In the genomic region with DNA sequence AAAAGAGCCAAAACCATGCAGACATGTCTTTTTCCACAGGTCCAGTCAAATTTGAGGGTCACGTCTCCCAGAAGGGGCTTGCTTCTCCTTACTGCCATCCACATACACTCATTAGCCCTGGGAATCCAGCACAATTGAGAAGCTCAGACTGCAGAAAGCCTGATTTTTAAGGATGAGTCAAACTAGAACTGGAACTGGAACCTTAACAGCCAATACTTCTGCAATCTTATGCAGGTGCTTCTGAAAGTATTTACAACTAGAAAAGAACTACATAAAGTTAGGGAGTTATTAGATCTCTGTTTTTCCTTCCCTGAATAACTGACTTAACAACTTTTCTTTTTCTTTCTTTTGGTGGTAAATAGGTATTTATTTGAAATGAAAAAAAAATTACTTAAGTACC, we compare ENCODE assay signal across 30 cellular contexts.
"Had no signal": no experiment of that assay in that cellular context is flagged by ENCODE, and none has a peak within 500 bp of the region (broad histone marks: within the 10 kb centered on the region; RNA-seq: fewer than 3 reads in every experiment).

No MANE protein-coding gene starts in this region.

- H3K4me3 ChIP-seq: adrenal gland, ascending aorta, cardiac muscle cell, colonic mucosa, esophagus squamous epithelium, heart right ventricle, pancreas, prostate gland, smooth muscle cell, suprapubic skin, tibial artery, upper lobe of right lung had no signal

- H3K27me3 ChIP-seq: adrenal gland, ascending aorta, cardiac muscle cell, colonic mucosa, esophagus squamous epithelium, heart right ventricle, pancreas, suprapubic skin, tibial artery, upper lobe of right lung had no signal

- H3K4me2 ChIP-seq: smooth muscle cell had no signal

- ATAC-seq: activated CD4-positive, alpha-beta T cell treated with anti-CD3 and anti-CD28 coated beads for 36 hours; heart right ventricle; pancreas; upper lobe of right lung had no signal

- H3K9me3 ChIP-seq: adrenal gland, ascending aorta, colonic mucosa, esophagus squamous epithelium, pancreas, prostate gland, suprapubic skin, tibial artery, upper lobe of right lung had no signal

- H3K4me1 ChIP-seq: colonic mucosa, heart right ventricle, pancreas, prostate gland, suprapubic skin, upper lobe of right lung had no signal

- DNase-seq: activated CD4-positive, alpha-beta T cell treated with anti-CD3 and anti-CD28 coated beads for 36 hours; activated CD4-positive, alpha-beta T cell treated with anti-CD3 and anti-CD28 coated beads, Interleukin-2, amount 50 U/mL, for 48 hours; activated CD4-positive, CD25-positive, alpha-beta regulatory T cell; activated CD8-positive, alpha-beta memory T cell treated with anti-CD3 and anti-CD28 coated beads, Interleukin-2, amount 50 U/mL, for 4 hours; activated effector memory CD4-positive, alpha-beta T cell treated with anti-CD3 and anti-CD28 coated beads, Interleukin-2, amount 50 U/mL, for 16 hours; activated naive CD4-positive, alpha-beta T cell treated with anti-CD3 and anti-CD28 coated beads for 36 hours; activated naive CD8-positive, alpha-beta T cell treated with anti-CD3 and anti-CD28 coated beads for 36 hours; activated T-cell treated with anti-CD3 and anti-CD28 coated beads, Interleukin-2, amount 50 U/mL, for 1 hour; adrenal gland; cerebellar nuclear complex; colonic mucosa; effector CD8-positive, alpha-beta T cell; esophagus squamous epithelium; foreskin melanocyte; heart right ventricle; naive B cell; pancreas; retina; stimulated activated CD4-positive, alpha-beta T cell treated with anti-CD3 and anti-CD28 coated beads, Interleukin-1b, Interleukin-23, amount 100 ng/mL, for 48 hours; stimulated activated CD4-positive, alpha-beta T cell treated with anti-CD3 and anti-CD28 coated beads, Interleukin-4, amount 100 ng/mL, for 4 hours; stimulated activated CD8-positive, alpha-beta memory T cell treated with anti-CD3 and anti-CD28 coated beads, Interleukin-4, amount 100 ng/mL, for 48 hours; stimulated activated naive CD4-positive, alpha-beta T cell; tibial artery; upper lobe of right lung had no signal

- H3K27ac ChIP-seq: adrenal gland, ascending aorta, cardiac muscle cell, colonic mucosa, epithelial cell of prostate, esophagus squamous epithelium, heart right ventricle, pancreas, prostate gland, suprapubic skin, tibial artery, upper lobe of right lung had no signal

- H3K36me3 ChIP-seq: colonic mucosa, prostate gland had no signal
